Comparison of ENCODE assay signal across 8 cellular contexts in the genomic region with DNA sequence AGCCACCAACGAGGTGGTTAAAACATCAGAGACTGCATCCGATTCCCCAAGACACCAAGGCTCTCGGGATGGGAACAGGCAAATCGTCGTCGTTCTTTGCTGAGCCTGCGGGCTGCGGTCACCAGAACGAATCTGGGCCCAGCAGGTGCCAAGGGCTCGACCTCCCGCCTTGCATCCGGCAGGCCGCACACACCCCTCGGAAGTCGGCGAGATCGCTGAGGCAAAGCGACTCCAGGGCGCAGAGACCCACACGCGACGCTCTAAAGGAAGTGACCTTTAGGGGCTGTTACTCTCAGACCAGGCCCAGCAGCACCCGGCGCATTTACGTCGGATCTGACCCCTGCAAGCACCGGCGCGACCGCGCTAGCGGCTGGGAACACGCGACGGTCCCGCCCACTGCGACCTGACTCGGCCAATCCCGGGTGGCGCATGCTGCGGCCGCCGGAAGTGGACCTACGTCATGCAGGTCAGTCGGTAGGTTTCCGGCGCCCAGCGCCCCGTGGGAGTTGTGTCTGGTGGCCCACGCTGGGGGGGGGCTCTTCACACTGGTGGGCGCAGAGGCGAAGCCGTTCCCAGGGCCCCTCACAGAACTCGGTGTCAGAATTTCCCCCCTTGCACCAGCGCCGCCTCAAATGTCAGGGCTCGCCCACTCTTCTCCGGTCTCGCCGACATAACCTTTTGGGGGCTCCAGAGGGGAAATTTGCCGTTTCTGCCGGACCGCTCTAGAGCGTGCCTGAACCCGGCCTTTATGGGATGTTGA. TPM values are rescaled to one million over a fixed set of nuclear protein-coding genes. Genes with fewer than 3 reads are reported as not detected.
DNase-seq lines count a peak whose midpoint lies in the region; ATAC-seq and TF ChIP-seq lines count a peak whose summit lies in the region.

No MANE protein-coding gene starts in this region.

- intact Hi-C loops in dorsolateral prefrontal cortex (cut with DNase I) (no loop called here), lower lobe of right lung (cut with DNase I) (no loop called here)

- in situ Hi-C loops in ACHN (cut with HindIII; ENCODE audit: low pct_ligation_motif_present, low pct_unique_long_range_greater_than_20kb, low sequenced_read_pairs) = no loop called here

- H3K27me3 ChIP-seq in dorsolateral prefrontal cortex (no peaks in the 10 kb centered on the region), lower lobe of right lung (ENCODE audit: low read depth) (no peaks in the 10 kb centered on the region)

- no peaks in the 10 kb centered on the region for H3K9me3 ChIP-seq in lower lobe of right lung

- peaks cover 6% of the 10 kb centered on the region for H3K4me1 ChIP-seq in lower lobe of right lung

- peak overlapping the region; percentile 42 to 97 (median 78) for H3K4me3 ChIP-seq in dorsolateral prefrontal cortex
- H3K4me3 ChIP-seq in lower lobe of right lung = peak overlapping the region; percentile 66

- DNase-seq in ACHN (peak; percentile 87), NCI-H460 (ENCODE audit: extremely low read depth, low read depth) (peak; percentile 81), dorsolateral prefrontal cortex (peak; percentile 96 to 99 (median 98)), lower lobe of right lung (peak; percentile 99)
- DNase-seq in activated CD4-positive, alpha-beta T cell treated with anti-CD3 and anti-CD28 coated beads, Interleukin-2, amount 50 U/mL, for 4 hours = peak; percentile 78 to 85
- peak; percentile 57 for DNase-seq in stimulated activated CD8-positive, alpha-beta memory T cell treated with anti-CD3 and anti-CD28 coated beads, Interleukin-15, amount 100 ng/mL, for 1 hour (ENCODE audit: low read depth)

- TF ChIP-seq CTCF in dorsolateral prefrontal cortex (IDR thresholded peaks at IDR 0.05 in 54 of 56, conservative IDR thresholded peaks at IDR 0.05 in 2 of 56; ENCODE audit: low read depth in 1 of 56, partially characterized antibody in 56 of 56) = peak in 34 of 56 donors; percentile 10 to 60 (median 32)
- TF ChIP-seq CTCF in lower lobe of right lung (IDR thresholded peaks at IDR 0.05) = no peak

- no peaks in the 10 kb centered on the region for H3K36me3 ChIP-seq in lower lobe of right lung

- H3K27ac ChIP-seq in dorsolateral prefrontal cortex (peak overlapping the region; percentile 53 to 97 (median 89)), lower lobe of right lung (peak overlapping the region; percentile 96)

- ATAC-seq in GM18868 (IDR thresholded peaks at IDR 0.05; ENCODE audit: unreplicated experiment) (peak; percentile 97), HG03135 (IDR thresholded peaks at IDR 0.05; ENCODE audit: unreplicated experiment) (peak; percentile 89), lower lobe of right lung (peak; percentile 99 to 100)

RNA-seq across cellular contexts. Expression of gene PARK7, which starts 7.5 kb away (rescaled TPM):
- total RNA-seq in NCI-H460 (2014; rRNA removed; shearing (Covaris generic)) = 230 and 257 TPM in 2 replicates
- 194 and 198 TPM in 2 replicates for polyA plus RNA-seq in NCI-H460 (2014; cell fraction: nucleus; rRNA removed)
- total RNA-seq in dorsolateral prefrontal cortex (100 to 1,000 TPM; 184 to 358 (median 294) TPM), lower lobe of right lung (187 TPM)

RNA-seq across cellular contexts. Expression of gene TNFRSF9, which starts 13.4 kb away (rescaled TPM):
- 0.07 TPM in 1 of 2 replicates, not detected in the other for total RNA-seq in NCI-H460 (2014; rRNA removed; shearing (Covaris generic))
- 0.42 TPM in 1 of 2 replicates, not detected in the other for polyA plus RNA-seq in NCI-H460 (2014; cell fraction: nucleus; rRNA removed)
- total RNA-seq in dorsolateral prefrontal cortex = under 1 TPM in 15 of 120 experiments, not detected in 105; 0.08 to 0.41 (median 0.23) TPM
- 0.47 TPM for total RNA-seq in lower lobe of right lung

Comparison
In these comparisons a context has a peak if more than half of its experiments do, and no peak if none do; other contexts are left out.
1. Peak in every context shown above with its lines: DNase-seq, ATAC-seq, H3K4me3 ChIP-seq and H3K27ac ChIP-seq.